26 cellular contexts compared by ENCODE assay signal in genomic region chr7:153324094-153324493, GRCh38.
DNase-seq lines count a peak whose midpoint lies in the region; FAIRE-seq and TF ChIP-seq lines count a peak whose summit lies in the region.
"Had no signal": no experiment of that assay in that cellular context is flagged by ENCODE, and none has a peak within 500 bp of the region (broad histone marks: within the 10 kb centered on the region; RNA-seq: fewer than 3 reads in every experiment).

No MANE protein-coding gene starts in this region.

- no peak overlapping the region for H3K27ac ChIP-seq in HEK293 (ENCODE audit: extremely low read depth, low read depth, low read length)
- H3K27ac ChIP-seq: BLaER1 had no signal

- POLR2A ChIA-PET in HEK293 (lab: Yijun Ruan, JAX) = no interaction called here

- no peaks in the 10 kb centered on the region for H3K9me3 ChIP-seq in HEK293 (ENCODE audit: control insufficient read depth, insufficient read depth, low read depth, low read length)
- H3K9me3 ChIP-seq: BE2C, BLaER1 had no signal

- H3K4me1 ChIP-seq in HEK293 (ENCODE audit: control insufficient read depth, insufficient read depth, low read length) = no peaks in the 10 kb centered on the region
- H3K4me1 ChIP-seq: BE2C, BLaER1 had no signal

- H3K4me3 ChIP-seq in HEK293 (ENCODE audit: low read depth, low read length) = no peak overlapping the region
- H3K4me3 ChIP-seq: BLaER1, GM12878 had no signal

- TF ChIP-seq CTCF in HEK293 (tag by site-specific recombination; IDR thresholded peaks at IDR 0.05) = no peak

- no peaks in the 10 kb centered on the region for H3K36me3 ChIP-seq in HEK293 (ENCODE audit: control insufficient read depth in 2 of 2, insufficient read depth in 1 of 2, low read length in 2 of 2)
- H3K36me3 ChIP-seq: BE2C, BLaER1 had no signal

- no peak for TF ChIP-seq EP300 in Ishikawa (IDR thresholded peaks at IDR 0.05; ENCODE audit: borderline replicate concordance)

- DNase-seq in left kidney (ENCODE audit: low read depth, low spot score) (peak; percentile 42), frontal cortex (ENCODE audit: low spot score in 2 of 2) (no peak), GM19239 (ENCODE audit: insufficient read length, low spot score) (no peak)
- DNase-seq in activated CD8-positive, alpha-beta memory T cell treated with anti-CD3 and anti-CD28 coated beads for 24 hours = no peak
- DNase-seq: 8988T; ACHN; BE2C; C1 segment of cervical spinal cord; CD4-positive, alpha-beta memory T cell; CD4-positive, CD25-positive, alpha-beta regulatory T cell; CD8-positive, alpha-beta memory T cell; COR-L47; DMS 273 treated with DMSO at 0.1 percent for 48 hours; DMS153; DMS53; DMS79; DND-41; EL; GDM1 had no signal

- CTCF ChIA-PET in HEK293 (lab: Yijun Ruan, JAX) = no interaction called here

- no peak for FAIRE-seq in frontal cortex (lab: Jason Lieb, UNC)
- FAIRE-seq in GM19239 (lab: Jason Lieb, UNC) = no peak
- FAIRE-seq: A204.1, GM12878, GM12892, GM18507 had no signal

- TF ChIP-seq RAD21 in Ishikawa (IDR thresholded peaks at IDR 0.05; ENCODE audit: low read depth) = no peak

TF ChIP-seq in HEK293, 187 proteins besides CTCF, POLR2A, EP300 and RAD21:
- TF ChIP-seq SCRT2 (tag by site-specific recombination; IDR thresholded peaks at IDR 0.05) (no peak), REST (tag by site-specific recombination; IDR thresholded peaks at IDR 0.05) (peak; percentile 53; the same call in 1 of the 2 replicates)

TF ChIP-seq in Ishikawa, 13 proteins besides CTCF, POLR2A, EP300 and RAD21:
- TF ChIP-seq REST (IDR thresholded peaks at IDR 0.05; ENCODE audit: low read depth) = peak; percentile 36; the same call in 1 of the 2 replicates
- no peak for TF ChIP-seq USF1 (IDR thresholded peaks at IDR 0.05)
TF ChIP-seq in Ishikawa: peak in this region for 1.
